1 cellular context compared by ENCODE assay signal in the genomic region with DNA sequence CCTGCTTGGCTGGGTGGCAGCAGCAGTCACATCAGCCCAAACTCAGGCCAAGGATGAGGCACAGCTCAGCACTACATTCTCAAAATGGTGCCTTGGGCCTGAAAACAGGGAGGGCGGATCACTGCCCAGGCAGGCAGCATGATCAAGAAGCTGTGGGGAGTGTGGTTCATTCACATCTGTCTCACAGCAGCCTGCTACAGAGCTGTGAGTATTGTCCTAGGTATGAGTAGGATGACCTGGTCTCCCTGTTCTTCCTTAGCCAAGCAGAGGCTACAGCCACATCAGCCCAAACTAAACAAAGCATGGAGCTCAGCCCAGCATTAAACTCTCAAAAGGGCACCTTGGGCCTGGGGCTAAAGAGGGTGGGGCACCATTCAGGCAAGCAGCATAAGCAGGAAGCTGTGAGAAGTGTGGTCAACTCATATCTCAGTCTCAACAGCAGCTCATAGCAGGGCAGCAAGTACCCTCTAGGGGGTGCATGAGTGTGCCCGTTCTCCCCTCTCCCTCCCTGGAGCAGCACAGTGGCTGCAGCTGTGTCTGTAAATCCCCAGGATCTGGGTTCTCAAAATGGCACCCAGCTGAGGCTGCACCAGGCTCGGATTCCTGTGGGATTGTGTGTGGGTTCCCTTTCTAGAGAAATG.
TF ChIP-seq lines count a peak whose summit lies in the region.

No MANE protein-coding gene starts in this region.

TF ChIP-seq in WTC11, 78 proteins besides CTCF, POLR2A, EP300 and RAD21 (continued from another document):
- TF ChIP-seq FOXP4 (CRISPR knock-in tag; IDR thresholded peaks at IDR 0.05), result 0 out of 2 replicates have a peak, but pooled peaks have one; percentile 21
- no peak for TF ChIP-seq NFATC4 (CRISPR knock-in tag; IDR thresholded peaks at IDR 0.05)
- TF ChIP-seq, protein P1, sequence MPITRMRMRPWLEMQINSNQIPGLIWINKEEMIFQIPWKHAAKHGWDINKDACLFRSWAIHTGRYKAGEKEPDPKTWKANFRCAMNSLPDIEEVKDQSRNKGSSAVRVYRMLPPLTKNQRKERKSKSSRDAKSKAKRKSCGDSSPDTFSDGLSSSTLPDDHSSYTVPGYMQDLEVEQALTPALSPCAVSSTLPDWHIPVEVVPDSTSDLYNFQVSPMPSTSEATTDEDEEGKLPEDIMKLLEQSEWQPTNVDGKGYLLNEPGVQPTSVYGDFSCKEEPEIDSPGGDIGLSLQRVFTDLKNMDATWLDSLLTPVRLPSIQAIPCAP (CRISPR knock-in tag; IDR thresholded peaks at IDR 0.05), result no peak
- no peak for TF ChIP-seq ZNF232 (CRISPR knock-in tag; IDR thresholded peaks at IDR 0.05)
